ENCODE assay signal across 21 cellular contexts in the genomic region with DNA sequence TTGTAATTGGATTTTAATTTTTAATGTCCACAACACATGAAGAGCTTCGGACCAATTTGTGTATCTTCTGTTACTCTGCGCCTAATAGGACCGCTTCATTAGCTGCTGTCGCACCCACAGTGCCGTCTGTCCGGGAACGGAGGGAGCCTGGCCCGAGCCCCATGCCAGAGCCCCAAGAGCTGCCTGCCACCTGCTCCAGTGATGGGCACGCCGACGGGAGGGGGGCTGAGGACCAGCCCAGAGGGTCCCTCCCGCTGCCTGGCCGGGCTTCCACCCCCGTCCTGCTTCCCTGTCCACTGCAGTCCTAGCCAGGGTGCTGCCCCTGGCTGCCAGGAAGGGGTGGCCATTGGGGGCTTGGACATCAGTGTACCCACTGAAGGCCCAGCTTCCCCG.
"Had no signal": no experiment of that assay in that cellular context is flagged by ENCODE, and none has a peak within 500 bp of the region (broad histone marks: within the 10 kb centered on the region; RNA-seq: fewer than 3 reads in every experiment).

No MANE protein-coding gene starts in this region.

- H3K27ac Mint-ChIP-seq: activated CD4-positive, alpha-beta memory T cell treated with anti-CD3 and anti-CD28 coated beads for 36 hours; activated naive CD4-positive, alpha-beta T cell treated with anti-CD3 and anti-CD28 coated beads, Interleukin-2, amount 10 ng/mL, durations not matched to agents 7 days and 5 days; activated T-cell treated with anti-CD3 and anti-CD28 coated beads, Interleukin-2, amount 50 U/mL, for 72 hours; effector memory CD8-positive, alpha-beta T cell; natural killer cell treated with Interleukin-12 subunit alpha and Interleukin-12 subunit beta and Interleukin-15 and Interleukin-18, amount 100 ng/mL, for 72 hours; stimulated activated naive B cell treated with anti-CD40 and anti-IgM and Interleukin-4, amounts not matched to agents 10 μg/mL and 1 μg/mL and 100 μg/mL, for 72 hours; T-helper 17 cell had no signal

- H3K36me3 ChIP-seq: esophagus muscularis mucosa, right lobe of liver, upper lobe of left lung had no signal

- DNase-seq: activated CD4-positive, alpha-beta memory T cell treated with anti-CD3 and anti-CD28 coated beads for 36 hours; activated CD4-positive, alpha-beta T cell treated with anti-CD3 and anti-CD28 coated beads for 48 hours; activated effector memory CD4-positive, alpha-beta T cell treated with anti-CD3 and anti-CD28 coated beads, Interleukin-2, amount 50 U/mL, for 16 hours; activated naive CD4-positive, alpha-beta T cell treated with anti-CD3 and anti-CD28 coated beads, Interleukin-2, amount 10 ng/mL, durations not matched to agents 7 days and 5 days; activated T-cell treated with anti-CD3 and anti-CD28 coated beads, Interleukin-2, amount 50 U/mL, for 72 hours; dermis blood vessel endothelial cell; effector memory CD8-positive, alpha-beta T cell; left ventricle myocardium superior; mammary epithelial cell; right lobe of liver; stimulated activated CD4-positive, alpha-beta T cell treated with anti-CD3 and anti-CD28 coated beads, Interleukin-15, amount 100 ng/mL, for 24 hours; stimulated activated CD4-positive, alpha-beta T cell treated with anti-CD3 and anti-CD28 coated beads, Interleukin-2, amount 100 ng/mL, for 48 hours; stimulated activated CD8-positive, alpha-beta memory T cell treated with anti-CD3 and anti-CD28 coated beads, Interleukin-4, amount 100 ng/mL, for 48 hours; stimulated activated naive B cell treated with anti-CD40 and anti-IgM and Interleukin-4, amounts not matched to agents 10 μg/mL and 1 μg/mL and 100 μg/mL, for 72 hours; SW 1271; T-helper 17 cell had no signal

- H3K9me3 Mint-ChIP-seq: activated CD4-positive, alpha-beta memory T cell treated with anti-CD3 and anti-CD28 coated beads for 36 hours; activated naive CD4-positive, alpha-beta T cell treated with anti-CD3 and anti-CD28 coated beads, Interleukin-2, amount 10 ng/mL, durations not matched to agents 7 days and 5 days; activated T-cell treated with anti-CD3 and anti-CD28 coated beads, Interleukin-2, amount 50 U/mL, for 72 hours; effector memory CD8-positive, alpha-beta T cell; natural killer cell treated with Interleukin-12 subunit alpha and Interleukin-12 subunit beta and Interleukin-15 and Interleukin-18, amount 100 ng/mL, for 72 hours; stimulated activated naive B cell treated with anti-CD40 and anti-IgM and Interleukin-4, amounts not matched to agents 10 μg/mL and 1 μg/mL and 100 μg/mL, for 72 hours had no signal

- H3K36me3 Mint-ChIP-seq: activated CD4-positive, alpha-beta memory T cell treated with anti-CD3 and anti-CD28 coated beads for 36 hours; activated naive CD4-positive, alpha-beta T cell treated with anti-CD3 and anti-CD28 coated beads, Interleukin-2, amount 10 ng/mL, durations not matched to agents 7 days and 5 days; natural killer cell treated with Interleukin-12 subunit alpha and Interleukin-12 subunit beta and Interleukin-15 and Interleukin-18, amount 100 ng/mL, for 72 hours; stimulated activated naive B cell treated with anti-CD40 and anti-IgM and Interleukin-4, amounts not matched to agents 10 μg/mL and 1 μg/mL and 100 μg/mL, for 72 hours had no signal

- ATAC-seq: activated T-cell treated with anti-CD3 and anti-CD28 coated beads, Interleukin-2, amount 50 U/mL, for 72 hours; effector memory CD8-positive, alpha-beta T cell; left ventricle myocardium superior; natural killer cell treated with Interleukin-12 subunit alpha and Interleukin-12 subunit beta and Interleukin-15 and Interleukin-18, amount 100 ng/mL, for 72 hours; stimulated activated naive B cell treated with anti-CD40 and anti-IgM and Interleukin-4, amounts not matched to agents 10 μg/mL and 1 μg/mL and 100 μg/mL, for 72 hours; T-helper 17 cell had no signal

- H3K4me1 Mint-ChIP-seq: activated naive CD4-positive, alpha-beta T cell treated with anti-CD3 and anti-CD28 coated beads, Interleukin-2, amount 10 ng/mL, durations not matched to agents 7 days and 5 days; stimulated activated naive B cell treated with anti-CD40 and anti-IgM and Interleukin-4, amounts not matched to agents 10 μg/mL and 1 μg/mL and 100 μg/mL, for 72 hours had no signal

- H3K4me1 ChIP-seq: parathyroid adenoma, right lobe of liver had no signal

- H3K4me3 Mint-ChIP-seq: activated CD4-positive, alpha-beta memory T cell treated with anti-CD3 and anti-CD28 coated beads for 36 hours; activated naive CD4-positive, alpha-beta T cell treated with anti-CD3 and anti-CD28 coated beads, Interleukin-2, amount 10 ng/mL, durations not matched to agents 7 days and 5 days; activated T-cell treated with anti-CD3 and anti-CD28 coated beads, Interleukin-2, amount 50 U/mL, for 72 hours; natural killer cell treated with Interleukin-12 subunit alpha and Interleukin-12 subunit beta and Interleukin-15 and Interleukin-18, amount 100 ng/mL, for 72 hours; stimulated activated naive B cell treated with anti-CD40 and anti-IgM and Interleukin-4, amounts not matched to agents 10 μg/mL and 1 μg/mL and 100 μg/mL, for 72 hours; T-helper 17 cell had no signal

- H3K4me3 ChIP-seq: esophagus muscularis mucosa, right lobe of liver, smooth muscle cell, upper lobe of left lung had no signal

- H3K27ac ChIP-seq: esophagus muscularis mucosa, parathyroid adenoma, right lobe of liver, upper lobe of left lung had no signal

- H3K9me3 ChIP-seq: esophagus muscularis mucosa, right lobe of liver, upper lobe of left lung had no signal
